In genomic region chr9:3018691-3019230, GRCh38 we compare ENCODE assay signal across 10 cellular contexts.
"Had no signal": no experiment of that assay in that cellular context is flagged by ENCODE, and none has a peak within 500 bp of the region (broad histone marks: within the 10 kb centered on the region; RNA-seq: fewer than 3 reads in every experiment).

No MANE protein-coding gene starts in this region.

- H3K9me3 Mint-ChIP-seq: memory B cell; stimulated activated naive CD8-positive, alpha-beta T cell treated with anti-CD3 and anti-CD28 coated beads, Interleukin-15, amount 100 ng/mL, for 72 hours had no signal

- H3K27ac Mint-ChIP-seq: memory B cell; stimulated activated naive CD8-positive, alpha-beta T cell treated with anti-CD3 and anti-CD28 coated beads, Interleukin-15, amount 100 ng/mL, for 72 hours had no signal

- ATAC-seq: gastroesophageal sphincter; left lung; stimulated activated naive CD8-positive, alpha-beta T cell treated with anti-CD3 and anti-CD28 coated beads, Interleukin-15, amount 100 ng/mL, for 72 hours had no signal

- H3K4me3 Mint-ChIP-seq: memory B cell; stimulated activated naive CD8-positive, alpha-beta T cell treated with anti-CD3 and anti-CD28 coated beads, Interleukin-15, amount 100 ng/mL, for 72 hours had no signal

- H3K36me3 Mint-ChIP-seq: memory B cell had no signal

- H3K4me1 Mint-ChIP-seq: memory B cell; stimulated activated naive CD8-positive, alpha-beta T cell treated with anti-CD3 and anti-CD28 coated beads, Interleukin-15, amount 100 ng/mL, for 72 hours had no signal

- DNase-seq: activated naive CD4-positive, alpha-beta T cell treated with anti-CD3 and anti-CD28 coated beads, Interleukin-2, amount 50 U/mL, for 16 hours; activated T-cell treated with anti-CD3 and anti-CD28 coated beads, Interleukin-2, amount 50 U/mL, for 1 hour; cortex of kidney; effector CD8-positive, alpha-beta T cell; islet precursor cell; left lung; stimulated activated CD4-positive, alpha-beta T cell treated with anti-CD3 and anti-CD28 coated beads, Interleukin-4, amount 100 ng/mL, for 4 hours; stimulated activated naive CD8-positive, alpha-beta T cell treated with anti-CD3 and anti-CD28 coated beads, Interleukin-15, amount 100 ng/mL, for 72 hours had no signal
